In the genomic region with DNA sequence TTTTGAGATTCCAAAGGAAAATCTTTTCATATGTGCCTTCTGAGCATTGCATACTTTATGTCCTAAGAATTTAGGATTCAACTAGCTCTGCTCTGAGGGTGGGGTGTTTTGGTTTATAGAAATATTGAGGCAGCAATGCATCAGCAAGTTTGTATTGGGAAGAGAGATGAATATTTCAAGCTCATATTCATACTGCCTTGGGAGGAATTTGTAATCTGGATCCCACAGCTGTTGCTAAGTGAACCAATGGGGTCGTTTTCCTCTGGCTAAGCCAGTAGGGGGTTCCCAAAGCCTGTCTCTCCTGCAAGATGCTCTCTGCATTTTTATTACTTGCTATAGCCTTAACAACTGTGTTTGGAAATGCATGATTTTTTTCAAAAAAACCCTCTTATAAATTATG, we compare ENCODE assay signal across 20 cellular contexts.
DNase-seq lines count a peak whose midpoint lies in the region; ATAC-seq, FAIRE-seq and TF ChIP-seq lines count a peak whose summit lies in the region.
"Had no signal": no experiment of that assay in that cellular context is flagged by ENCODE, and none has a peak within 500 bp of the region (broad histone marks: within the 10 kb centered on the region; RNA-seq: fewer than 3 reads in every experiment).

No MANE protein-coding gene starts in this region.

- H4K8ac ChIP-seq in mesendoderm (ENCODE audit: low read depth, low read length): no peak overlapping the region

- H3K4me3 ChIP-seq in Loucy (ENCODE audit: low read length, poor library complexity, severe bottlenecking) (no peak overlapping the region), brain microvascular endothelial cell (ENCODE audit: low read depth, low read length) (no peak overlapping the region), mesendoderm (ENCODE audit: low read length) (no peak overlapping the region)
- H3K4me3 ChIP-seq: BLaER1 treated with 17β-estradiol and CSF1 and Interleukin-3, amounts not matched to agents 10 nM and 100 nM; tibial nerve had no signal

- H3K79me1 ChIP-seq in mesendoderm (ENCODE audit: low read length): no peaks in the 10 kb centered on the region

- no peaks in the 10 kb centered on the region for H3F3A ChIP-seq in Loucy (ENCODE audit: low read depth)

- in situ Hi-C loops in brain microvascular endothelial cell (cut with HindIII; ENCODE audit: low pct_ligation_motif_present, low sequenced_read_pairs): no loop called here

- TF ChIP-seq CTCF in Loucy (conservative IDR thresholded peaks at IDR 0.05; ENCODE audit: low read length) (peak; percentile 44), brain microvascular endothelial cell (IDR thresholded peaks at IDR 0.05; ENCODE audit: low read depth, low read length, missing control alignments) (no peak), D721Med (IDR thresholded peaks at IDR 0.05; ENCODE audit: insufficient read depth, missing control alignments) (no peak)

- no peak overlapping the region for H2AK5ac ChIP-seq in mesendoderm (ENCODE audit: low read length)

- no peak for FAIRE-seq in D721Med (lab: Jason Lieb, UNC)

- H3K9me2 ChIP-seq in Loucy (replicated peaks; ENCODE audit: low read depth, low read length): no peaks in the 10 kb centered on the region

- no peak overlapping the region for H3K23ac ChIP-seq in mesendoderm (ENCODE audit: low read length)

- H2BK5ac ChIP-seq in mesendoderm (ENCODE audit: low read length): no peak overlapping the region

- no peak overlapping the region for H3K4ac ChIP-seq in mesendoderm (ENCODE audit: low read depth, low read length)

- H3K4me1 ChIP-seq in Loucy (ENCODE audit: insufficient read depth, low read length, poor library complexity, severe bottlenecking): peaks cover 6% of the 10 kb centered on the region
- no peaks in the 10 kb centered on the region for H3K4me1 ChIP-seq in mesendoderm (ENCODE audit: control insufficient read depth, low read depth, low read length)
- H3K4me1 ChIP-seq: BLaER1 treated with 17β-estradiol and CSF1 and Interleukin-3, amounts not matched to agents 10 nM and 100 nM had no signal

- no peaks in the 10 kb centered on the region for H3K9me3 ChIP-seq in Loucy (ENCODE audit: insufficient read depth, low read depth, low read length)
- H3K9me3 ChIP-seq: tibial nerve had no signal

- H3K56ac ChIP-seq in mesendoderm (ENCODE audit: low read length): no peak overlapping the region

- H3K79me2 ChIP-seq in Loucy (ENCODE audit: insufficient read depth, low read length): no peaks in the 10 kb centered on the region
- no peaks in the 10 kb centered on the region for H3K79me2 ChIP-seq in mesendoderm (ENCODE audit: control insufficient read depth, insufficient read depth, low read length)

- H3K27ac ChIP-seq in brain microvascular endothelial cell (no peak overlapping the region), mesendoderm (ENCODE audit: low read depth, low read length) (no peak overlapping the region)
- H3K27ac ChIP-seq: BLaER1 treated with 17β-estradiol and CSF1 and Interleukin-3, amounts not matched to agents 10 nM and 100 nM; HL-60; RWPE1 had no signal

- no peaks in the 10 kb centered on the region for H4K20me1 ChIP-seq in Loucy (ENCODE audit: insufficient read depth, low read length, poor library complexity, severe bottlenecking)
- H4K20me1 ChIP-seq: BLaER1 treated with 17β-estradiol and CSF1 and Interleukin-3, amounts not matched to agents 10 nM and 100 nM had no signal

- no peak for ATAC-seq in GM19455 (IDR thresholded peaks at IDR 0.05; ENCODE audit: unreplicated experiment)
- ATAC-seq: stimulated activated naive B cell treated with anti-CD40 and anti-IgM and Interleukin-4, amounts not matched to agents 10 μg/mL and 1 μg/mL and 100 μg/mL, for 72 hours; T-cell had no signal

- WGBS in mesendoderm (ENCODE audit: extremely low coverage, insufficient coverage, low lambda C conversion rate): no CpG with 5 or more reads among the region's 1 CpG

- H2AFZ ChIP-seq in Loucy (ENCODE audit: low read length): peak overlapping the region; percentile 46; the same call in 1 of the 2 replicates

- H3K36me3 ChIP-seq in Loucy (ENCODE audit: insufficient read depth, low read length) (no peaks in the 10 kb centered on the region), brain microvascular endothelial cell (replicated peaks) (no peaks in the 10 kb centered on the region), mesendoderm (ENCODE audit: control insufficient read depth, insufficient read depth, low read length) (no peaks in the 10 kb centered on the region)
- H3K36me3 ChIP-seq: BLaER1 treated with 17β-estradiol and CSF1 and Interleukin-3, amounts not matched to agents 10 nM and 100 nM; tibial nerve had no signal

- H3K18ac ChIP-seq in mesendoderm (ENCODE audit: low read length): no peak overlapping the region

- H2BK15ac ChIP-seq in mesendoderm (replicated peaks; ENCODE audit: low read depth): no peak overlapping the region

- H4K5ac ChIP-seq in mesendoderm (ENCODE audit: low read length): no peak overlapping the region

- no peak overlapping the region for H3K4me2 ChIP-seq in Loucy (ENCODE audit: low read depth, low read length, poor library complexity, severe bottlenecking)
- no peak overlapping the region for H3K4me2 ChIP-seq in mesendoderm (ENCODE audit: low read length)
- H3K4me2 ChIP-seq: BLaER1 treated with 17β-estradiol and CSF1 and Interleukin-3, amounts not matched to agents 10 nM and 100 nM had no signal

- H2BK120ac ChIP-seq in mesendoderm (ENCODE audit: low read depth, low read length): no peak overlapping the region

- peak; percentile 28 for DNase-seq in D341Med (ENCODE audit: low spot score)
- peak; percentile 16 for DNase-seq in brain microvascular endothelial cell
- peak; percentile 16 for DNase-seq in mesendoderm
- no peak for DNase-seq in dermis blood vessel endothelial cell
- no peak for DNase-seq in H4 (ENCODE audit: low spot score)
- DNase-seq in D721Med (ENCODE audit: insufficient read length, low spot score): no peak
- DNase-seq: anterior cingulate cortex; DMS79 treated with DMSO at 0.1 percent for 48 hours; KBM-7; NCI-H1092; NCI-H2171 treated with DMSO at 0.1 percent for 48 hours; NK-92 treated with Interleukin-12 subunit alpha and Interleukin-12 subunit beta, amount 100 ng/mL, for 24 hours; stimulated activated naive B cell treated with anti-CD40 and anti-IgM and Interleukin-4, amounts not matched to agents 10 μg/mL and 1 μg/mL and 100 μg/mL, for 72 hours; T-cell had no signal

- H3K9ac ChIP-seq in Loucy (ENCODE audit: low read depth, low read length, poor library complexity, severe bottlenecking): no peak overlapping the region
- no peak overlapping the region for H3K9ac ChIP-seq in mesendoderm (ENCODE audit: low read length)
- H3K9ac ChIP-seq: BLaER1 treated with 17β-estradiol and CSF1 and Interleukin-3, amounts not matched to agents 10 nM and 100 nM had no signal

- no peaks in the 10 kb centered on the region for H3K27me3 ChIP-seq in Loucy (ENCODE audit: insufficient read depth, low read length, poor library complexity, severe bottlenecking)
- H3K27me3 ChIP-seq in brain microvascular endothelial cell (replicated peaks): no peaks in the 10 kb centered on the region
- H3K27me3 ChIP-seq in mesendoderm (ENCODE audit: insufficient read depth, low read length, poor library complexity): no peaks in the 10 kb centered on the region
- H3K27me3 ChIP-seq: BLaER1 treated with 17β-estradiol and CSF1 and Interleukin-3, amounts not matched to agents 10 nM and 100 nM; tibial nerve had no signal

Comparison
In these comparisons a context has a peak if more than half of its experiments do, and no peak if none do; other contexts are left out.
1. DNase-seq: peak in D341Med (single experiment), brain microvascular endothelial cell (single experiment) and mesendoderm (single experiment); none in dermis blood vessel endothelial cell (single experiment), H4 (single experiment) and D721Med (single experiment).